Comparison of ENCODE assay signal across 8 cellular contexts in genomic region chr15:79595995-79596622, GRCh38.
DNase-seq lines count a peak whose midpoint lies in the region; ATAC-seq and TF ChIP-seq lines count a peak whose summit lies in the region.

No MANE protein-coding gene starts in this region.

- no peaks in the 10 kb centered on the region for H3K9me3 ChIP-seq in breast epithelium

- no peaks in the 10 kb centered on the region for H3K36me3 ChIP-seq in breast epithelium

- no peaks in the 10 kb centered on the region for H3K4me1 ChIP-seq in breast epithelium

- DNase-seq in AG09309 (ENCODE audit: low read depth) (peak; percentile 21), NCI-H1048 (lab: John Stamatoyannopoulos, UW) (peak; percentile 68), SHP77 treated with DMSO at 0.1 percent for 48 hours (lab: John Stamatoyannopoulos, UW) (peak; percentile 60), breast epithelium (ENCODE audit: low spot score in 2 of 2) (no peak), left kidney (ENCODE audit: low read depth, low spot score) (peak; percentile 93)
- DNase-seq in stimulated activated CD8-positive, alpha-beta memory T cell treated with anti-CD3 and anti-CD28 coated beads, Interleukin-7, amount 100 ng/mL, for 48 hours (ENCODE audit: extremely low read depth in 1 of 2, low read depth in 1 of 2): peak; percentile 32 to 43

- H3K4me3 ChIP-seq in AG09309 (ENCODE audit: control insufficient read depth, low read depth, low read length) (no peak overlapping the region), breast epithelium (no peak overlapping the region)

- intact Hi-C loops in breast epithelium (cut with DNase I; ENCODE audit: low total_unique reads): loop anchor here (1.0 kb wide), 1 partner anchor 8 kb away; no protein-coding TSS in a partner anchor

- no peak for TF ChIP-seq POLR2A in breast epithelium (IDR thresholded peaks at IDR 0.05)

- peaks cover 0 to 6% of the 10 kb centered on the region in 2 donors for H3K27me3 ChIP-seq in breast epithelium

- TF ChIP-seq CTCF in AG09309 (IDR thresholded peaks at IDR 0.05; ENCODE audit: control insufficient read depth, insufficient read depth, low read depth, low read length, missing control alignments) (peak; percentile 83), breast epithelium (IDR thresholded peaks at IDR 0.05) (peak; percentile 22 to 69 (median 63))

- no peak overlapping the region for H3K27ac ChIP-seq in breast epithelium

- ATAC-seq in GM18502 (IDR thresholded peaks at IDR 0.05; ENCODE audit: poor library complexity, unreplicated experiment) (peak; percentile 98), HG02763 (IDR thresholded peaks at IDR 0.05; ENCODE audit: unreplicated experiment) (peak; percentile 86)

Comparison
In these comparisons a context has a peak if more than half of its experiments do, and no peak if none do; other contexts are left out.
1. DNase-seq: peak in AG09309 (single experiment), NCI-H1048 (single experiment), SHP77 treated with DMSO at 0.1 percent for 48 hours (single experiment), left kidney (single experiment) and stimulated activated CD8-positive, alpha-beta memory T cell treated with anti-CD3 and anti-CD28 coated beads, Interleukin-7, amount 100 ng/mL, for 48 hours (2 of 2); none in breast epithelium (0 of 2).